Comparison of ENCODE assay signal across 8 cellular contexts in the genomic region with DNA sequence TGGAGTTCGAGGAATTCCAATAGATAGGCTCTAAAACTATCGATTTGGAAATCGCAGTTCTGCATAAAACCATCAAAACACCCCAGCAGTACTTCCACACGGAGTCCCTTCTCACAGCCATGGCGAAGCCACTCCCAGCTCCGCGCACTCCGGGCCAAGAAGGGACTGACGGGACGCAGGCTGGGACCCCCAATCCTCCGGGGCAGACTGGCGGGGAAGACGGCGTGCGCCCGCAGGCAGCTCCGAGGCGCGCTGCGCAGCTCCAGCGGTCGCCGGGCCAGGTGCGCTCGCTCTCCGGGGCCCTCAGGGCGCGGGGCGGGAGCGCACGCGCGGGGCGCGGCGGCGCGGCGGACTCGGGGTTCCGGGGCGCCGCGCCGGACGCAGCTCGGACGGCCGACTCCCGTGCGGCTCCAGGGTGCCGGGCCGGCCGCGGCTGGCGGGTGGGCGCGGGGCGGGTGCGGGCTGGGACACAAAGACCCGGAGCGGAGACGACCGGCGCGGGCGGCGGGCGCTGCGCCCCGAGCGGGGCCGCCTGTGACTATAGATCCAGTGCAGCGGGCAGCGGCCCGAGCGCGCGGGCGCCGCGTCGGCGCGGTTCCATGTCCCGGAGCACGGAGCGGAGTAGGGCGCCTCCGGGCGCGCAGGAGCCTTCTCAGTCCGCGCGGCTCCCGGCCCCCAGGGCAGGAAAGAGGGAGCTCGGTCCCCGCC. TPM values are rescaled to one million over a fixed set of nuclear protein-coding genes. Genes with fewer than 3 reads are reported as not detected.
DNase-seq lines count a peak whose midpoint lies in the region; ATAC-seq, FAIRE-seq and TF ChIP-seq lines count a peak whose summit lies in the region.

No MANE protein-coding gene starts in this region.

- H3K4me3 Mint-ChIP-seq in chondrocyte (ENCODE audit: unreplicated experiment): peak overlapping the region; percentile 92

- no peak overlapping the region for H3K9ac ChIP-seq in SK-N-MC (ENCODE audit: insufficient read length)
- H3K9ac ChIP-seq in HepG2 (ENCODE audit: insufficient read depth, low read depth, low read length): no peak overlapping the region

- CTCF ChIA-PET in HepG2 (lab: Yijun Ruan, JAX; ENCODE audit: low intra/inter-chr PET ratio, low total read pairs): no interaction called here

- no peak for TF ChIP-seq EP300 in HepG2 (IDR thresholded peaks at IDR 0.05; ENCODE audit: low read depth in 2 of 2, low read length in 2 of 2)
- TF ChIP-seq EP300 in HepG2 (CRISPR knock-in tag; IDR thresholded peaks at IDR 0.05; ENCODE audit: borderline replicate concordance): no peak

- H3K4me1 ChIP-seq in HepG2 (ENCODE audit: insufficient read depth, low read length): peaks cover 15% of the 10 kb centered on the region

- TF ChIP-seq RAD21 in HepG2 (CRISPR knock-in tag; IDR thresholded peaks at IDR 0.05): no peak

- H2AFZ ChIP-seq in HepG2 (ENCODE audit: low read length): no peak overlapping the region

- no peaks in the 10 kb centered on the region for H4K20me1 ChIP-seq in HepG2 (ENCODE audit: insufficient read depth, low read length)

- no peaks in the 10 kb centered on the region for H3K27me3 Mint-ChIP-seq in chondrocyte (ENCODE audit: low read depth)

- peaks cover 2 to 16% of the 10 kb centered on the region in 2 experiments; a peak in 2 of 5 replicates for H3K27me3 ChIP-seq in HepG2 (ENCODE audit: control insufficient read depth in 1 of 2, insufficient read depth in 2 of 2, low read length in 2 of 2)

- no peaks in the 10 kb centered on the region for H3K36me3 ChIP-seq in SK-N-MC (ENCODE audit: insufficient read depth, low read length)
- no peaks in the 10 kb centered on the region for H3K36me3 ChIP-seq in HepG2 (replicated peaks in 1 of 2; ENCODE audit: control insufficient read depth in 1 of 2, insufficient read depth in 2 of 2, low read length in 2 of 2)

- H3K4me1 Mint-ChIP-seq in chondrocyte (ENCODE audit: low read depth): peaks cover 34% of the 10 kb centered on the region

- peak; percentile 23 for ATAC-seq in GM18858 (IDR thresholded peaks at IDR 0.05; ENCODE audit: unreplicated experiment)
- peak; percentile 21 for ATAC-seq in HG02973 (IDR thresholded peaks at IDR 0.05; ENCODE audit: unreplicated experiment)
- ATAC-seq in HepG2: peak; percentile 11; the same call in 2 of the 3 replicates

- TF ChIP-seq POLR2A in HepG2 (IDR thresholded peaks at IDR 0.05; ENCODE audit: insufficient read depth in 1 of 2, low read depth in 2 of 2, low read length in 2 of 2): no peak

- H3K9me3 ChIP-seq in SK-N-MC (ENCODE audit: low read depth, low read length): no peaks in the 10 kb centered on the region
- no peaks in the 10 kb centered on the region for H3K9me3 ChIP-seq in HepG2 (ENCODE audit: low read length)

- H3K4me3 ChIP-seq in SK-N-MC (peak overlapping the region; percentile 79), HepG2 (replicated peaks in 1 of 3; ENCODE audit: insufficient read depth in 1 of 3, low read depth in 2 of 3, low read length in 3 of 3) (peak overlapping the region; percentile 40 to 75 (median 42); a peak in 5 of 6 replicates)

- no peak overlapping the region for H3K27ac ChIP-seq in SK-N-MC
- no peak overlapping the region for H3K27ac ChIP-seq in HepG2 (ENCODE audit: extremely low read length, insufficient read depth, low read length)

- H3K27ac Mint-ChIP-seq in chondrocyte (ENCODE audit: unreplicated experiment): peak overlapping the region; percentile 83

- DNase-seq in ACHN (peak; percentile 25), SK-N-MC (ENCODE audit: low read depth, low spot score) (no peak), chondrocyte (ENCODE audit: low spot score) (no peak), HepG2 (ENCODE audit: low spot score) (no peak), superior temporal gyrus (ENCODE audit: extremely low spot score) (peak; percentile 42), NCI-H128 (lab: John Stamatoyannopoulos, UW; ENCODE audit: unreplicated experiment) (no peak)

- 74% methylated on average over 20 of the region's 98 CpGs for WGBS in HepG2 (ENCODE audit: low lambda C conversion rate)

- TF ChIP-seq CTCF in chondrocyte (IDR thresholded peaks at IDR 0.05) (no peak), HepG2 (CRISPR knock-in tag; IDR thresholded peaks at IDR 0.05) (no peak)

- no peaks in the 10 kb centered on the region for H3K36me3 Mint-ChIP-seq in chondrocyte (ENCODE audit: low read depth)

- no peaks in the 10 kb centered on the region for H3K9me3 Mint-ChIP-seq in chondrocyte (ENCODE audit: low read depth)

- H3K4me2 ChIP-seq in HepG2 (ENCODE audit: low read depth, low read length): peak overlapping the region; percentile 90

- FAIRE-seq in HepG2 (lab: Jason Lieb, UNC): no peak

- POLR2A ChIA-PET in HepG2 (lab: Yijun Ruan, JAX): no interaction called here

- H3K79me2 ChIP-seq in HepG2 (ENCODE audit: insufficient read depth, low read length): no peaks in the 10 kb centered on the region

- no TSS peak for BruUV-seq in HepG2 (replicated peaks; lab: Mats Ljungman, UMichigan)

- intact Hi-C loops in HepG2 (cut with micrococcal nuclease; ENCODE audit: unreplicated experiment): loop anchor here (5.0 to 10.0 kb wide), 4 partner anchors 380 to 1960 kb away; no protein-coding TSS in a partner anchor

- in situ Hi-C loops in ACHN (cut with HindIII; ENCODE audit: low pct_ligation_motif_present, low pct_unique_long_range_greater_than_20kb, low sequenced_read_pairs): no loop called here
- in situ Hi-C loops in HepG2 (cut with HindIII; ENCODE audit: extremely low pct_ligation_motif_present, low pct_unique_long_range_greater_than_20kb): loop anchor here (10.0 to 25.0 kb wide), 3 partner anchors 580 to 1973 kb away; no protein-coding TSS in a partner anchor

RNA-seq across cellular contexts. Expression of a gene that starts 0.5 kb away (rescaled TPM):
- total RNA-seq in chondrocyte (36.6 to 54.2 TPM (median 37.1 TPM) in 3 replicates), HepG2 (2016; rRNA removed; fragmentation: Illumina TruSeq; extraction: Trizol) (0.07 and 0.20 TPM in 2 replicates)
- total RNA-seq in HepG2 (2016; cell fraction: cytosol; rRNA removed; fragmentation: Illumina TruSeq; extraction: Trizol; ENCODE audit: low read depth): not detected in 2 replicates
- 0.09 and 0.13 TPM in 2 replicates for total RNA-seq in HepG2 (2016; cell fraction: insoluble cytoplasmic fraction; rRNA removed; fragmentation: Illumina TruSeq; extraction: Trizol)
- total RNA-seq in HepG2 (2016; cell fraction: membrane; rRNA removed; fragmentation: Illumina TruSeq; extraction: Trizol): 0.06 and 0.14 TPM in 2 replicates
- total RNA-seq in HepG2 (2016; cell fraction: nucleus; rRNA removed; fragmentation: Illumina TruSeq; extraction: Trizol): 0.06 TPM in 1 of 2 replicates, not detected in the other
- 0.05 and 0.11 TPM in 2 replicates for polyA plus RNA-seq in HepG2 (2011; rRNA removed)
- 0.08 and 0.11 TPM in 2 replicates for polyA plus RNA-seq in HepG2 (2011; cell fraction: cytosol; rRNA removed)
- polyA plus RNA-seq in HepG2 (2011; cell fraction: nucleus; rRNA removed): 0.05 TPM in 2 replicates
- polyA plus RNA-seq in HepG2 (2012): 0.05 and 0.16 TPM in 2 replicates
- polyA plus RNA-seq in HepG2 (2016; cell fraction: cytosol; fragmentation: Illumina TruSeq; extraction: Trizol; ENCODE audit: low read depth): 0.02 TPM in 1 of 2 replicates, not detected in the other
- polyA plus RNA-seq in HepG2 (2016; cell fraction: insoluble cytoplasmic fraction; fragmentation: Illumina TruSeq; extraction: Trizol; ENCODE audit: low read depth): 0.08 and 0.23 TPM in 2 replicates
- polyA plus RNA-seq in HepG2 (2016; cell fraction: membrane; fragmentation: Illumina TruSeq; extraction: Trizol; ENCODE audit: low read depth): 0.05 TPM in 1 of 2 replicates, not detected in the other
- polyA plus RNA-seq in HepG2 (2016; cell fraction: nucleus; fragmentation: Illumina TruSeq; extraction: Trizol; ENCODE audit: insufficient read depth, low read depth): 0.19 and 0.23 TPM in 2 replicates
- polyA minus RNA-seq in HepG2 (2011; rRNA and poly(A)+ RNA removed; ENCODE audit: low replicate concordance): 0.08 and 0.63 TPM in 2 replicates
- 0.18 TPM in 1 of 2 replicates, not detected in the other for polyA minus RNA-seq in HepG2 (2011; cell fraction: cytosol; rRNA and poly(A)+ RNA removed)
- 0.13 TPM in 1 of 2 replicates, not detected in the other for polyA minus RNA-seq in HepG2 (2011; cell fraction: nucleus; rRNA and poly(A)+ RNA removed)

RNA-seq across cellular contexts. Expression of a gene that starts 32.9 kb away (rescaled TPM):
- 48.5 to 55.6 TPM (median 51.6 TPM) in 3 replicates for total RNA-seq in chondrocyte
- total RNA-seq in HepG2 (2016; rRNA removed; fragmentation: Illumina TruSeq; extraction: Trizol): 27.2 and 47.1 TPM in 2 replicates
- total RNA-seq in HepG2 (2016; cell fraction: cytosol; rRNA removed; fragmentation: Illumina TruSeq; extraction: Trizol; ENCODE audit: low read depth): 11.8 and 17.4 TPM in 2 replicates
- 25.5 and 51.3 TPM in 2 replicates for total RNA-seq in HepG2 (2016; cell fraction: insoluble cytoplasmic fraction; rRNA removed; fragmentation: Illumina TruSeq; extraction: Trizol)
- total RNA-seq in HepG2 (2016; cell fraction: membrane; rRNA removed; fragmentation: Illumina TruSeq; extraction: Trizol): 9.4 and 9.9 TPM in 2 replicates
- total RNA-seq in HepG2 (2016; cell fraction: nucleus; rRNA removed; fragmentation: Illumina TruSeq; extraction: Trizol): 100 and 117 TPM in 2 replicates
- 70.6 and 81.6 TPM in 2 replicates for polyA plus RNA-seq in HepG2 (2011; rRNA removed)
- polyA plus RNA-seq in HepG2 (2011; cell fraction: cytosol; rRNA removed): 10.8 and 12.2 TPM in 2 replicates
- polyA plus RNA-seq in HepG2 (2011; cell fraction: nucleus; rRNA removed): 336 and 397 TPM in 2 replicates
- 62.3 and 76.1 TPM in 2 replicates for polyA plus RNA-seq in HepG2 (2012)
- polyA plus RNA-seq in HepG2 (2016; cell fraction: cytosol; fragmentation: Illumina TruSeq; extraction: Trizol; ENCODE audit: low read depth): 1.0 and 1.9 TPM in 2 replicates
- polyA plus RNA-seq in HepG2 (2016; cell fraction: insoluble cytoplasmic fraction; fragmentation: Illumina TruSeq; extraction: Trizol; ENCODE audit: low read depth): 50.3 and 50.9 TPM in 2 replicates
- polyA plus RNA-seq in HepG2 (2016; cell fraction: membrane; fragmentation: Illumina TruSeq; extraction: Trizol; ENCODE audit: low read depth): 3.7 and 3.8 TPM in 2 replicates
- 268 and 280 TPM in 2 replicates for polyA plus RNA-seq in HepG2 (2016; cell fraction: nucleus; fragmentation: Illumina TruSeq; extraction: Trizol; ENCODE audit: insufficient read depth, low read depth)
- 8.6 and 10.0 TPM in 2 replicates for polyA minus RNA-seq in HepG2 (2011; rRNA and poly(A)+ RNA removed; ENCODE audit: low replicate concordance)
- polyA minus RNA-seq in HepG2 (2011; cell fraction: cytosol; rRNA and poly(A)+ RNA removed): 4.7 and 5.7 TPM in 2 replicates
- 125 and 143 TPM in 2 replicates for polyA minus RNA-seq in HepG2 (2011; cell fraction: nucleus; rRNA and poly(A)+ RNA removed)

Comparison
In these comparisons a context has a peak if more than half of its experiments do, and no peak if none do; other contexts are left out.
1. DNase-seq: peak in ACHN (single experiment) and superior temporal gyrus (single experiment); none in SK-N-MC (single experiment), chondrocyte (single experiment), HepG2 (single experiment) and NCI-H128 (single experiment).
2. RNA of a gene that starts 0.5 kb away (total RNA-seq): 36.6 to 54.2 TPM in chondrocyte; 0.06 to 0.20 TPM in HepG2; every median in the first group is over 10 times any median in the second.
3. Peak in every context shown above with its lines, with median percentiles within 50 percentile points of each other: ATAC-seq.